ENCODE assay signal across 13 cellular contexts in the genomic region with DNA sequence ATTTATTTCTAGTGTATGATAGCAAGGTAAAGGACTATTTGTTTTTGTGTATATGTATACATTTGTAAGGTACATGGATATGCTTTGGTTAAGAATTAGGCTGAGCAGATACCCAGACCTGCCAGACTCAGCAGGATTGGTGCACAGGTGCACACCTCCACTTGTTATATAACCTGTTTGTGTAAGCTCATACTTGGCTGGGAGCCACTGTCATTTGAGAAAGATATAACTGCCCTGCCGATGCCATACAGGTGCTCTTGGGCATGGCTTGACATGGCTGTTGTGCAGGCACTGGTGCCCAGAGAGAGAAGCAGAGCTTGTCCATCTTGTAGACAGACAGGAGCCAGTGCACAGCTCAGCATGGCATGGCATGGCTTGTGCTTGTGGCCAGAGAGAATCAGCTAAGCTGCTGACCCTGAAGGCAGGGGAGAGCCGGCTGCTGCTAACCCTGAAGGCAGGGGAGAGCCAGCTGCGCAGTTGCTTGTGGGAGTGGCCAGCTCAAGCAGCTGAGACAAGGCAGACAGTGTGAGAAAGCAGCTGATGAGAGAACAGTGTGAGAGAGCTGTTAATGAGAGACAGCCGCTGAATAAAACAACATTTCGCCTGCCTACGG.
DNase-seq lines count a peak whose midpoint lies in the region; ATAC-seq and TF ChIP-seq lines count a peak whose summit lies in the region.
"Had no signal": no experiment of that assay in that cellular context is flagged by ENCODE, and none has a peak within 500 bp of the region (broad histone marks: within the 10 kb centered on the region; RNA-seq: fewer than 3 reads in every experiment).

No MANE protein-coding gene starts in this region.

- no peaks in the 10 kb centered on the region for H3K27me3 ChIP-seq in BE2C

- no peak overlapping the region for H3K4me3 ChIP-seq in BE2C (ENCODE audit: low read depth, low read length)
- no peak overlapping the region for H3K4me3 ChIP-seq in fibroblast of villous mesenchyme (ENCODE audit: low read depth, low read length)

- H3K9me3 ChIP-seq in BE2C = 0 out of 2 replicates have a peak, but pooled peaks cover 3% of the 10 kb centered on the region

- H3K36me3 ChIP-seq in BE2C = peaks cover 3% of the 10 kb centered on the region

- TF ChIP-seq CTCF in BE2C (IDR thresholded peaks at IDR 0.05; ENCODE audit: low read depth, low read length) (no peak), fibroblast of villous mesenchyme (IDR thresholded peaks at IDR 0.05; ENCODE audit: insufficient read depth, low read depth, low read length) (no peak)

- DNase-seq in BE2C = peak; percentile 42
- peak; percentile 32 for DNase-seq in NCI-H1092 (lab: John Stamatoyannopoulos, UW)
- peak; percentile 96 for DNase-seq in NCI-H510A treated with DMSO at 0.1 percent for 48 hours (lab: John Stamatoyannopoulos, UW)
- DNase-seq in fibroblast of villous mesenchyme (ENCODE audit: low read depth) = peak; percentile 6
- no peak for DNase-seq in NK-92 (lab: John Stamatoyannopoulos, UW; ENCODE audit: unreplicated experiment)
- DNase-seq in stimulated activated CD4-positive, alpha-beta T cell treated with anti-CD3 and anti-CD28 coated beads, Interleukin-1b, Interleukin-23, amount 100 ng/mL, for 48 hours = no peak
- DNase-seq: activated CD4-positive, alpha-beta T cell treated with anti-CD3 and anti-CD28 coated beads for 4 hours; activated effector memory CD4-positive, alpha-beta T cell treated with Interleukin-2 at 50 U/mL for 16 hours; immature natural killer cell; naive thymus-derived CD4-positive, alpha-beta T cell; NCI-H1048 had no signal

- ATAC-seq in HG03460 (IDR thresholded peaks at IDR 0.05; ENCODE audit: unreplicated experiment) (no peak), HG03280 (IDR thresholded peaks at IDR 0.05; ENCODE audit: unreplicated experiment) (no peak)
- ATAC-seq: naive thymus-derived CD4-positive, alpha-beta T cell had no signal

- H3K4me1 ChIP-seq in BE2C = peaks cover 17% of the 10 kb centered on the region

Comparison
In these comparisons a context has a peak if more than half of its experiments do, and no peak if none do; other contexts are left out.
1. DNase-seq: peak in BE2C (single experiment), NCI-H1092 (single experiment), NCI-H510A treated with DMSO at 0.1 percent for 48 hours (single experiment) and fibroblast of villous mesenchyme (single experiment); none in NK-92 (single experiment) and stimulated activated CD4-positive, alpha-beta T cell treated with anti-CD3 and anti-CD28 coated beads, Interleukin-1b, Interleukin-23, amount 100 ng/mL, for 48 hours (single experiment).